In the genomic region with DNA sequence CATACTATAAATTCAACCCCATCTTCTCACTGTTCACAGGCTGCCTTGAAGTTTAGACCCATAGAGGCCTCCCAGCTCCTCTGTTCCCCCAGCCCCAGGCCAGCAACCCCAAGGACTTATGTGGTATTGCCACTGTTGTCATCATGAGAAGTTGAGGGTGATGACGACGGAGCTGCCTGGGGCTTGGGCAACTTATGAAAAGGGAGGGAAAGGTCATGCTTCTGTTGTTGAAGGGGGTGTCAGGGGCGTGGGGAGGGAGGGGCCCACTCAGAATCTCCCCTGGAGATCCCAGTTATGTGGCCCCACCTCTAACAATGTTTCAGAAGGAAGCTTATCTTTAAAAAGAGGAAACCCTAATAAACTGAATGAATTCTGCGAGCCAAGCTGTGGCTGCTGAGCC, we compare ENCODE assay signal across 26 cellular contexts. TPM values are rescaled to one million over a fixed set of nuclear protein-coding genes. Genes with fewer than 3 reads are reported as not detected.
"Had no signal": no experiment of that assay in that cellular context is flagged by ENCODE, and none has a peak within 500 bp of the region (broad histone marks: within the 10 kb centered on the region; RNA-seq: fewer than 3 reads in every experiment).

No MANE protein-coding gene starts in this region.

- ATAC-seq: activated CD4-positive, CD25-positive, alpha-beta regulatory T cell treated with anti-CD3 and anti-CD28 coated beads, Interleukin-2, amount 50 U/mL, for 24 hours; activated CD8-positive, alpha-beta T cell treated with anti-CD3 and anti-CD28 coated beads for 36 hours; Panc1; T-cell had no signal

- H3K4me3 Mint-ChIP-seq: activated CD8-positive, alpha-beta T cell treated with anti-CD3 and anti-CD28 coated beads for 36 hours; activated naive CD4-positive, alpha-beta T cell treated with anti-CD3 and anti-CD28 coated beads, Interleukin-2, amount 50 U/mL, for 24 hours; T-cell had no signal

- H3K27ac Mint-ChIP-seq: activated CD8-positive, alpha-beta T cell treated with anti-CD3 and anti-CD28 coated beads for 36 hours; activated naive CD4-positive, alpha-beta T cell treated with anti-CD3 and anti-CD28 coated beads, Interleukin-2, amount 50 U/mL, for 24 hours; T-cell had no signal

- DNase-seq: activated CD4-positive, alpha-beta T cell treated with anti-CD3 and anti-CD28 coated beads for 4 hours; activated CD8-positive, alpha-beta memory T cell treated with anti-CD3 and anti-CD28 coated beads, Interleukin-2, amount 50 U/mL, for 4 hours; activated CD8-positive, alpha-beta T cell treated with anti-CD3 and anti-CD28 coated beads for 36 hours; aorta; caudate nucleus; MG63; NCI-H1092 treated with DMSO at 0.1 percent for 48 hours; NCI-H1417 treated with DMSO at 0.1 percent for 48 hours; NCI-H1694 treated with DMSO at 0.1 percent for 48 hours; NCI-H2029 treated with DMSO at 0.1 percent for 48 hours; NCI-H345; NCI-H510A treated with DMSO at 0.1 percent for 48 hours; NCI-H69; NK-92 treated with Interleukin-12 subunit alpha and Interleukin-12 subunit beta, amount 100 ng/mL, for 24 hours; OCI-M1; Right ventricle myocardium superior; RPMI8226; T-cell; T-helper 2 cell; T1000 had no signal

- H3K4me3 ChIP-seq: breast epithelium, MG63 had no signal

- H3K9me3 Mint-ChIP-seq: activated CD8-positive, alpha-beta T cell treated with anti-CD3 and anti-CD28 coated beads for 36 hours; activated naive CD4-positive, alpha-beta T cell treated with anti-CD3 and anti-CD28 coated beads, Interleukin-2, amount 50 U/mL, for 24 hours; T-cell had no signal

- H3K4me1 Mint-ChIP-seq: T-cell had no signal

- H3K9me3 ChIP-seq: breast epithelium, MG63 had no signal

- H3K27me3 Mint-ChIP-seq: activated CD8-positive, alpha-beta T cell treated with anti-CD3 and anti-CD28 coated beads for 36 hours; activated naive CD4-positive, alpha-beta T cell treated with anti-CD3 and anti-CD28 coated beads, Interleukin-2, amount 50 U/mL, for 24 hours; T-cell had no signal

- H3K27ac ChIP-seq: breast epithelium had no signal

- H3K36me3 Mint-ChIP-seq: activated naive CD4-positive, alpha-beta T cell treated with anti-CD3 and anti-CD28 coated beads, Interleukin-2, amount 50 U/mL, for 24 hours; T-cell had no signal

- H3K27me3 ChIP-seq: breast epithelium, MG63 had no signal

- H3K36me3 ChIP-seq: breast epithelium, MG63 had no signal

RNA-seq across cellular contexts. Expression of a gene that starts 4.2 kb away (rescaled TPM):
- total RNA-seq: cerebellum, Right ventricle myocardium superior, SK-MEL-5 had no signal
